20 cellular contexts compared by ENCODE assay signal in the genomic region with DNA sequence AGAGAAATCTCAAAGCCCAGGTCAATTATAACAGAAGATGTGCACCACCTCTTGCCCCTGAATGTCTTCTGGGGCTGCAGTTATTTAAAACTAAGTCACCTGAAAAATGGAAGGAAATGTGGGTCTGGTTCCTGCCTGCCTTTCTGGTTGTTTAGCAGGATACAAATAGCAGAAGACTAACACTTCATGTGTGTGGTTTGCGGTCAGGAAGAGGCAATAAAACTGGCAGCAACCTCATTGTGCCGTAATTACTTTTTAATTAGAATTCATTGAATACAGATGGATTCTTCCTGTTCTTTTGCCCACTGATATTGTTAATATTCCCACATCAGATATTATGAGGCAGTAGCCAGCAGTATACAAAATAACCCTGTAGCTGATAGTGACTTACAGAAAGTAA.
DNase-seq lines count a peak whose midpoint lies in the region; TF ChIP-seq lines count a peak whose summit lies in the region.
"Had no signal": no experiment of that assay in that cellular context is flagged by ENCODE, and none has a peak within 500 bp of the region (broad histone marks: within the 10 kb centered on the region; RNA-seq: fewer than 3 reads in every experiment).

No MANE protein-coding gene starts in this region.

- no TSS peak for BruUV-seq in A673 (replicated peaks; lab: Mats Ljungman, UMichigan)

- H3K9me3 ChIP-seq in A673 (ENCODE audit: low read depth, low read length, poor library complexity, severe bottlenecking) = no peaks in the 10 kb centered on the region
- H3K9me3 ChIP-seq: ascending aorta, thyroid gland had no signal

- H3K4me3 Mint-ChIP-seq in HFFc6 = no peak overlapping the region
- H3K4me3 Mint-ChIP-seq: endodermal cell had no signal

- DNase-seq in A673 (ENCODE audit: low spot score) (peak; percentile 77), DMS53 treated with DMSO at 0.1 percent for 48 hours (lab: John Stamatoyannopoulos, UW; ENCODE audit: unreplicated experiment) (peak; percentile 32), NCI-H1105 (lab: John Stamatoyannopoulos, UW) (peak; percentile 82), SW480 (ENCODE audit: low spot score) (peak; percentile 75), 8988T (no peak), activated gamma-delta T cell (lab: John Stamatoyannopoulos, UW) (no peak), HFFc6 (no peak)
- DNase-seq in activated T-cell treated with anti-CD3 and anti-CD28 coated beads, Interleukin-2, amount 50 U/mL, for 1 hour = no peak
- DNase-seq: activated gamma-delta T cell treated with Interleukin-2 at 50 U/mL for 16 hours; endodermal cell; hippocampal formation; kidney glomerular epithelial cell; midbrain; MV-4-11; NCI-H446; occipital lobe; stimulated activated CD4-positive, alpha-beta T cell treated with anti-CD3 and anti-CD28 coated beads, Interleukin-4, amount 100 ng/mL, for 24 hours; thyroid gland had no signal

- no peaks in the 10 kb centered on the region for H3K4me1 Mint-ChIP-seq in HFFc6 (ENCODE audit: low read depth)

- H3K36me3 ChIP-seq in A673 (ENCODE audit: insufficient read depth, low read length, poor library complexity, severe bottlenecking) = no peaks in the 10 kb centered on the region
- H3K36me3 ChIP-seq: ascending aorta, thyroid gland had no signal

- H3K27me3 ChIP-seq in A673 (replicated peaks; ENCODE audit: insufficient read depth, low read depth, low read length, poor library complexity) = no peaks in the 10 kb centered on the region
- H3K27me3 ChIP-seq: ascending aorta, thyroid gland had no signal

- no peaks in the 10 kb centered on the region for H3K27me3 Mint-ChIP-seq in HFFc6 (ENCODE audit: insufficient read depth)

- peaks cover 24% of the 10 kb centered on the region for H3K4me1 ChIP-seq in A673 (ENCODE audit: insufficient read depth, low read length, poor library complexity, severe bottlenecking)
- H3K4me1 ChIP-seq: ascending aorta, thyroid gland had no signal

- peaks cover 29% of the 10 kb centered on the region for H3K9me3 Mint-ChIP-seq in HFFc6
- H3K9me3 Mint-ChIP-seq: endodermal cell had no signal

- TF ChIP-seq CTCF in A673 (conservative IDR thresholded peaks at IDR 0.05; ENCODE audit: low read depth, low read length) (no peak), HFFc6 (IDR thresholded peaks at IDR 0.05) (no peak)

- H3K4me3 ChIP-seq in A673 (ENCODE audit: low read depth, low read length, poor library complexity, severe bottlenecking) = no peak overlapping the region
- H3K4me3 ChIP-seq: ascending aorta, thyroid gland had no signal

- H3K27ac ChIP-seq in A673 (ENCODE audit: low read depth, low read length, poor library complexity, severe bottlenecking) = peak overlapping the region; percentile 38
- H3K27ac ChIP-seq: ascending aorta, thyroid gland, VCaP had no signal

- POLR2A ChIA-PET in A673 (lab: Charles Lee; ENCODE audit: low non-redundant PET) = no interaction called here

- no peaks in the 10 kb centered on the region for H3K36me3 Mint-ChIP-seq in HFFc6 (ENCODE audit: low read depth)

- CTCF ChIA-PET in A673 (lab: Charles Lee) = no interaction called here

- intact Hi-C loops in A673 (cut with micrococcal nuclease; ENCODE audit: unreplicated experiment) = no loop called here

- H3K27ac Mint-ChIP-seq in HFFc6 = no peak overlapping the region
- H3K27ac Mint-ChIP-seq: endodermal cell had no signal

Comparison
In these comparisons a context has a peak if more than half of its experiments do, and no peak if none do; other contexts are left out.
1. DNase-seq: peak in A673 (single experiment), DMS53 treated with DMSO at 0.1 percent for 48 hours (single experiment), NCI-H1105 (single experiment) and SW480 (single experiment); none in 8988T (single experiment), activated T-cell treated with anti-CD3 and anti-CD28 coated beads, Interleukin-2, amount 50 U/mL, for 1 hour (single experiment), activated gamma-delta T cell (single experiment) and HFFc6 (single experiment).